ENCODE assay signal across 9 cellular contexts in the genomic region with DNA sequence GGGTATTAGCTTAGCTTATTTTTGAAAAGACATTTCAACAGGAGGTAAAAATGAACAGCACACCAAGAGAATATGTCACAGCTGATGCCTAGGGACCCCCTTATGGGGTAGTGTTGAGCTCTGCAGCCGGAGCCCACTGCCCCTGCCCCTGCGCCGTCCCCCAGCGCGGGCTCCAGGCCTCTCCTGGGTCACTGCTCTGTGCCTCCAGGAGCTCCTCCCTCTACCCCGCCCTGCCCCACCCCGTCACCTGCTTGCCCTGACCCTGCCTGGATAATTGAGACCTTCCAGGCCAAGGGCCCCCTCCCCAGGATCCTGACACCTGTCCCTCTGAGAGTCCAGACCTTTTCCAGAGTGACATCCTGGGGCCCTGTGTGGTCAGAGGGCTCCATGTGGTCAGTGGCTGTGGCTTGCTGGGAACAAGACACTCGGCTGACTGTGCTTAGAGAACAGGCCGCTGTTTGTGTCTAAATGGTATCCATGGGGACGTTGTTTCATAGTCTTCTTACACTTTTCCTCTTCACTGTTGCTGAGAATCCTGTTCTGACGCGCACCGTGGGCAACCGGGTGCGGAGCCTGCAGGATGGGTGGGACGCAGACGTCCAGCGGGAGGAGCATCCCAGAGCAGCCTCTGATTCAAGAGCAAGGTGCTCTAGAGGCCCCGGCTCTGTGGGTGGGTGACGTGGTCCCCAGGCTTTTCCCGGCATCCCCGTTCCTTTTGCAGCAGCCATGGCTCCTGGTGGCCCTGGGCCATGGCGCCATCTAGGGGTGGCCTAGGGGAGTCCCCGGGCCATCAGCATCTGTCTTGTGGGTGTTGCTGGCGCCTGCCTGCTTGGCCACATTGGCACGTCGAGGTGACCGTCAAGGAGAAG. TPM values are rescaled to one million over a fixed set of nuclear protein-coding genes. Genes with fewer than 3 reads are reported as not detected.
DNase-seq lines count a peak whose midpoint lies in the region; FAIRE-seq and TF ChIP-seq lines count a peak whose summit lies in the region.
"Had no signal": no experiment of that assay in that cellular context is flagged by ENCODE, and none has a peak within 500 bp of the region (broad histone marks: within the 10 kb centered on the region; RNA-seq: fewer than 3 reads in every experiment).

No MANE protein-coding gene starts in this region.

- no peak overlapping the region for H3K4me3 Mint-ChIP-seq in activated T-helper 1 cell treated with anti-CD3 and anti-CD28 coated beads, Interleukin-12 subunit alpha, Interleukin-12 subunit beta, Interleukin-2, Interleukin-4 antibody, amounts not matched to agents 30 ng/mL and 10 ng/mL and 1 ng/mL, durations not matched to agents 14 hours and 24 hours and 36 hours
- H3K4me3 Mint-ChIP-seq in activated CD4-positive, alpha-beta memory T cell treated with anti-CD3 and anti-CD28 coated beads, Interleukin-2, amount 10 ng/mL, durations not matched to agents 7 days and 5 days, result no peak overlapping the region
- H3K4me3 Mint-ChIP-seq in neural crest cell, result no peak overlapping the region
- H3K4me3 Mint-ChIP-seq in type B pancreatic cell, result peak overlapping the region; percentile 49

- no peaks in the 10 kb centered on the region for H3K79me2 ChIP-seq in endothelial cell of umbilical vein (ENCODE audit: control insufficient read depth, insufficient read depth, low read length)

- H4K20me1 ChIP-seq in endothelial cell of umbilical vein (replicated peaks; ENCODE audit: control insufficient read depth, extremely low read depth, insufficient read depth, low read length), result no peaks in the 10 kb centered on the region

- H3K36me3 ChIP-seq in endothelial cell of umbilical vein (ENCODE audit: control insufficient read depth in 2 of 2, extremely low read depth in 1 of 2, insufficient read depth in 2 of 2, low read length in 2 of 2), result no peaks in the 10 kb centered on the region

- H3K9me3 ChIP-seq in endothelial cell of umbilical vein (replicated peaks; ENCODE audit: control insufficient read depth, insufficient read depth, low read length), result no peaks in the 10 kb centered on the region

- CTCF ChIA-PET in activated CD4-positive, alpha-beta memory T cell treated with anti-CD3 and anti-CD28 coated beads, Interleukin-2, amount 10 ng/mL, durations not matched to agents 7 days and 5 days (lab: Charles Lee), result interaction anchor here (1.2 kb wide), 1 partner anchor 32 kb away, joined by 3 read pairs; no protein-coding TSS in a partner anchor
- CTCF ChIA-PET in endothelial cell of umbilical vein (lab: Charles Lee), result interaction anchor here (0.7 to 2.0 kb wide), 5 partner anchors 9 to 21 kb away, joined by 3 to 9 read pairs (median 3); a partner anchor contains a TSS

- no peak overlapping the region for H3K27ac ChIP-seq in endothelial cell of umbilical vein (ENCODE audit: insufficient read depth, low read depth, low read length)

- no peaks in the 10 kb centered on the region for H3K27me3 Mint-ChIP-seq in activated T-helper 1 cell treated with anti-CD3 and anti-CD28 coated beads, Interleukin-12 subunit alpha, Interleukin-12 subunit beta, Interleukin-2, Interleukin-4 antibody, amounts not matched to agents 30 ng/mL and 10 ng/mL and 1 ng/mL, durations not matched to agents 14 hours and 24 hours and 36 hours (ENCODE audit: insufficient read depth)
- no peaks in the 10 kb centered on the region for H3K27me3 Mint-ChIP-seq in activated CD4-positive, alpha-beta memory T cell treated with anti-CD3 and anti-CD28 coated beads, Interleukin-2, amount 10 ng/mL, durations not matched to agents 7 days and 5 days
- H3K27me3 Mint-ChIP-seq in neural crest cell (ENCODE audit: low read depth) (no peaks in the 10 kb centered on the region), type B pancreatic cell (no peaks in the 10 kb centered on the region)

- DNase-seq in activated T-helper 1 cell treated with Interleukin-2 at 50 U/mL for 16 hours (ENCODE audit: low read depth) (peak; percentile 36), endothelial cell of umbilical vein (ENCODE audit: low read depth, low spot score) (no peak), neural crest cell (ENCODE audit: low read depth, low spot score) (no peak), type B pancreatic cell (ENCODE audit: extremely low spot score, unreplicated experiment) (no peak), T1000 (lab: John Stamatoyannopoulos, UW) (no peak), NCI-H226 (no peak)
- no peak for DNase-seq in activated T-helper 1 cell treated with anti-CD3 and anti-CD28 coated beads, Interleukin-12 subunit alpha, Interleukin-12 subunit beta, Interleukin-2, Interleukin-4 antibody, amounts not matched to agents 30 ng/mL and 10 ng/mL and 1 ng/mL, durations not matched to agents 14 hours and 24 hours and 36 hours (ENCODE audit: low spot score)
- DNase-seq in activated CD4-positive, alpha-beta memory T cell treated with anti-CD3 and anti-CD28 coated beads, Interleukin-2, amount 10 ng/mL, durations not matched to agents 7 days and 5 days, result peak; percentile 47

- intact Hi-C loops in activated T-helper 1 cell treated with anti-CD3 and anti-CD28 coated beads, Interleukin-12 subunit alpha, Interleukin-12 subunit beta, Interleukin-2, Interleukin-4 antibody, amounts not matched to agents 30 ng/mL and 10 ng/mL and 1 ng/mL, durations not matched to agents 14 hours and 24 hours and 36 hours (cut with micrococcal nuclease), result no loop called here
- intact Hi-C loops in endothelial cell of umbilical vein (cut with micrococcal nuclease), result no loop called here

- no peaks in the 10 kb centered on the region for H3K4me1 Mint-ChIP-seq in activated T-helper 1 cell treated with anti-CD3 and anti-CD28 coated beads, Interleukin-12 subunit alpha, Interleukin-12 subunit beta, Interleukin-2, Interleukin-4 antibody, amounts not matched to agents 30 ng/mL and 10 ng/mL and 1 ng/mL, durations not matched to agents 14 hours and 24 hours and 36 hours (ENCODE audit: low read depth)
- peaks cover 4% of the 10 kb centered on the region for H3K4me1 Mint-ChIP-seq in activated CD4-positive, alpha-beta memory T cell treated with anti-CD3 and anti-CD28 coated beads, Interleukin-2, amount 10 ng/mL, durations not matched to agents 7 days and 5 days
- H3K4me1 Mint-ChIP-seq in neural crest cell (peaks cover 8% of the 10 kb centered on the region), type B pancreatic cell (ENCODE audit: unreplicated experiment) (peaks cover 15% of the 10 kb centered on the region)

- H3K36me3 Mint-ChIP-seq in activated T-helper 1 cell treated with anti-CD3 and anti-CD28 coated beads, Interleukin-12 subunit alpha, Interleukin-12 subunit beta, Interleukin-2, Interleukin-4 antibody, amounts not matched to agents 30 ng/mL and 10 ng/mL and 1 ng/mL, durations not matched to agents 14 hours and 24 hours and 36 hours (ENCODE audit: low read depth), result peaks cover 3% of the 10 kb centered on the region
- no peaks in the 10 kb centered on the region for H3K36me3 Mint-ChIP-seq in activated CD4-positive, alpha-beta memory T cell treated with anti-CD3 and anti-CD28 coated beads, Interleukin-2, amount 10 ng/mL, durations not matched to agents 7 days and 5 days (ENCODE audit: low read depth)
- H3K36me3 Mint-ChIP-seq in neural crest cell (ENCODE audit: low read depth), result peaks cover 21% of the 10 kb centered on the region
- H3K36me3 Mint-ChIP-seq in type B pancreatic cell, result peaks cover 17% of the 10 kb centered on the region

- no peaks in the 10 kb centered on the region for H3K27me3 ChIP-seq in endothelial cell of umbilical vein (ENCODE audit: control insufficient read depth in 2 of 2, insufficient read depth in 2 of 2, low read length in 2 of 2)

- POLR2A ChIA-PET in activated CD4-positive, alpha-beta memory T cell treated with anti-CD3 and anti-CD28 coated beads, Interleukin-2, amount 10 ng/mL, durations not matched to agents 7 days and 5 days (lab: Charles Lee), result interaction anchor here (1.2 kb wide), 1 partner anchor 42 kb away, joined by 3 read pairs; no protein-coding TSS in a partner anchor
- POLR2A ChIA-PET in endothelial cell of umbilical vein (lab: Charles Lee), result no interaction called here

- no peak for TF ChIP-seq POLR2A in endothelial cell of umbilical vein (IDR thresholded peaks at IDR 0.05; ENCODE audit: low read depth, low read length)

- H3K4me1 ChIP-seq in endothelial cell of umbilical vein (ENCODE audit: control insufficient read depth, extremely low read depth, insufficient read depth, low read length), result no peaks in the 10 kb centered on the region

- BruUV-seq in endothelial cell of umbilical vein (replicated peaks; lab: Mats Ljungman, UMichigan), result no TSS peak

- TF ChIP-seq CTCF in endothelial cell of umbilical vein (IDR thresholded peaks at IDR 0.05; ENCODE audit: extremely low read depth in 1 of 2, insufficient read depth in 1 of 2, low read depth in 1 of 2, low read length in 2 of 2) (peak; percentile 38 to 64), neural crest cell (conservative IDR thresholded peaks at IDR 0.05) (peak; percentile 64), type B pancreatic cell (conservative IDR thresholded peaks at IDR 0.05) (peak; percentile 73)

- dilution Hi-C loops in endothelial cell of umbilical vein (cut with MboI; ENCODE audit: extremely low pct_ligation_motif_present, low sequenced_read_pairs), result no loop called here

- no peak overlapping the region for H3K27ac Mint-ChIP-seq in activated T-helper 1 cell treated with anti-CD3 and anti-CD28 coated beads, Interleukin-12 subunit alpha, Interleukin-12 subunit beta, Interleukin-2, Interleukin-4 antibody, amounts not matched to agents 30 ng/mL and 10 ng/mL and 1 ng/mL, durations not matched to agents 14 hours and 24 hours and 36 hours
- no peak overlapping the region for H3K27ac Mint-ChIP-seq in activated CD4-positive, alpha-beta memory T cell treated with anti-CD3 and anti-CD28 coated beads, Interleukin-2, amount 10 ng/mL, durations not matched to agents 7 days and 5 days
- H3K27ac Mint-ChIP-seq in neural crest cell (ENCODE audit: unreplicated experiment) (peak overlapping the region; percentile 88), type B pancreatic cell (peak overlapping the region; percentile 88)

- no peak overlapping the region for H3K4me2 ChIP-seq in endothelial cell of umbilical vein (ENCODE audit: insufficient read depth, low read length)

- H3K9me1 ChIP-seq in endothelial cell of umbilical vein (replicated peaks; ENCODE audit: control insufficient read depth, extremely low read depth, insufficient read depth, low read length), result no peaks in the 10 kb centered on the region

- no peaks in the 10 kb centered on the region for H3K9me3 Mint-ChIP-seq in activated T-helper 1 cell treated with anti-CD3 and anti-CD28 coated beads, Interleukin-12 subunit alpha, Interleukin-12 subunit beta, Interleukin-2, Interleukin-4 antibody, amounts not matched to agents 30 ng/mL and 10 ng/mL and 1 ng/mL, durations not matched to agents 14 hours and 24 hours and 36 hours
- no peaks in the 10 kb centered on the region for H3K9me3 Mint-ChIP-seq in activated CD4-positive, alpha-beta memory T cell treated with anti-CD3 and anti-CD28 coated beads, Interleukin-2, amount 10 ng/mL, durations not matched to agents 7 days and 5 days
- peaks cover 2% of the 10 kb centered on the region for H3K9me3 Mint-ChIP-seq in neural crest cell
- no peaks in the 10 kb centered on the region for H3K9me3 Mint-ChIP-seq in type B pancreatic cell

- no peak overlapping the region for H2AFZ ChIP-seq in endothelial cell of umbilical vein (ENCODE audit: low read depth, low read length)

- H3K4me3 ChIP-seq in endothelial cell of umbilical vein (replicated peaks in 1 of 3; ENCODE audit: insufficient read depth in 1 of 3, low read depth in 1 of 3, low read length in 3 of 3), result no peak overlapping the region

- no peak for FAIRE-seq in endothelial cell of umbilical vein (lab: Jason Lieb, UNC)
- FAIRE-seq: endometrium had no signal

- H3K9ac ChIP-seq in endothelial cell of umbilical vein (replicated peaks; ENCODE audit: extremely low read depth, insufficient read depth, low read length), result no peak overlapping the region

RNA-seq across cellular contexts. Expression of a gene that starts 20.0 kb away (rescaled TPM):
- 0.34 and 0.44 TPM in 2 replicates for total RNA-seq in activated T-helper 1 cell treated with anti-CD3 and anti-CD28 coated beads, Interleukin-12 subunit alpha, Interleukin-12 subunit beta, Interleukin-2, Interleukin-4 antibody, amounts not matched to agents 30 ng/mL and 10 ng/mL and 1 ng/mL, durations not matched to agents 14 hours and 24 hours and 36 hours
- total RNA-seq in activated CD4-positive, alpha-beta memory T cell treated with anti-CD3 and anti-CD28 coated beads, Interleukin-2, amount 10 ng/mL, durations not matched to agents 7 days and 5 days, result under 1 TPM; 0.10 to 0.13 TPM
- total RNA-seq in endothelial cell of umbilical vein, result 0.28 and 0.40 TPM in 2 replicates
- polyA plus RNA-seq in endothelial cell of umbilical vein, result 0.03 and 0.06 TPM in 2 replicates
- 0.03 TPM in 1 of 2 replicates, not detected in the other for polyA plus RNA-seq in endothelial cell of umbilical vein (2011; cell fraction: cytosol; rRNA removed)
- polyA plus RNA-seq in endothelial cell of umbilical vein (2011; cell fraction: nucleus; rRNA removed), result 0.24 and 0.28 TPM in 2 replicates
- polyA plus RNA-seq in endothelial cell of umbilical vein (2012), result not detected in 2 replicates
- 0.10 and 0.15 TPM in 2 replicates for polyA minus RNA-seq in endothelial cell of umbilical vein
- polyA minus RNA-seq in endothelial cell of umbilical vein (2011; cell fraction: cytosol; rRNA and poly(A)+ RNA removed), result 7.5 TPM
- polyA minus RNA-seq in endothelial cell of umbilical vein (2011; cell fraction: nucleus; rRNA and poly(A)+ RNA removed), result 0.14 and 0.48 TPM in 2 replicates
- 8.1 and 8.5 TPM in 2 replicates for total RNA-seq in neural crest cell
- 0.71 and 9.0 TPM in 2 replicates for total RNA-seq in type B pancreatic cell (ENCODE audit: low replicate concordance)

RNA-seq across cellular contexts. Expression of a gene that starts 20.9 kb away (rescaled TPM):
- 14.0 and 15.2 TPM in 2 replicates for total RNA-seq in activated T-helper 1 cell treated with anti-CD3 and anti-CD28 coated beads, Interleukin-12 subunit alpha, Interleukin-12 subunit beta, Interleukin-2, Interleukin-4 antibody, amounts not matched to agents 30 ng/mL and 10 ng/mL and 1 ng/mL, durations not matched to agents 14 hours and 24 hours and 36 hours
- 10 to 100 TPM; 12.2 to 14.2 TPM for total RNA-seq in activated CD4-positive, alpha-beta memory T cell treated with anti-CD3 and anti-CD28 coated beads, Interleukin-2, amount 10 ng/mL, durations not matched to agents 7 days and 5 days
- total RNA-seq in endothelial cell of umbilical vein, result 16.7 and 18.8 TPM in 2 replicates
- 12.4 and 16.3 TPM in 2 replicates for polyA plus RNA-seq in endothelial cell of umbilical vein
- 8.3 and 10.9 TPM in 2 replicates for polyA plus RNA-seq in endothelial cell of umbilical vein (2011; cell fraction: cytosol; rRNA removed)
- 13.7 and 15.5 TPM in 2 replicates for polyA plus RNA-seq in endothelial cell of umbilical vein (2011; cell fraction: nucleus; rRNA removed)
- polyA plus RNA-seq in endothelial cell of umbilical vein (2012), result 11.0 and 14.9 TPM in 2 replicates
- polyA minus RNA-seq in endothelial cell of umbilical vein, result 7.6 and 8.3 TPM in 2 replicates
- 17.3 TPM for polyA minus RNA-seq in endothelial cell of umbilical vein (2011; cell fraction: cytosol; rRNA and poly(A)+ RNA removed)
- 3.1 and 6.3 TPM in 2 replicates for polyA minus RNA-seq in endothelial cell of umbilical vein (2011; cell fraction: nucleus; rRNA and poly(A)+ RNA removed)
- 30.9 and 31.6 TPM in 2 replicates for total RNA-seq in neural crest cell
- 21.4 and 26.5 TPM in 2 replicates for total RNA-seq in type B pancreatic cell (ENCODE audit: low replicate concordance)

RNA-seq across cellular contexts. Expression of a gene that starts 25.4 kb away (rescaled TPM):
- total RNA-seq in activated T-helper 1 cell treated with anti-CD3 and anti-CD28 coated beads, Interleukin-12 subunit alpha, Interleukin-12 subunit beta, Interleukin-2, Interleukin-4 antibody, amounts not matched to agents 30 ng/mL and 10 ng/mL and 1 ng/mL, durations not matched to agents 14 hours and 24 hours and 36 hours, result 141 and 147 TPM in 2 replicates
- 10 to 100 TPM; 66.6 to 67.5 TPM for total RNA-seq in activated CD4-positive, alpha-beta memory T cell treated with anti-CD3 and anti-CD28 coated beads, Interleukin-2, amount 10 ng/mL, durations not matched to agents 7 days and 5 days
- total RNA-seq in endothelial cell of umbilical vein (112 and 114 TPM in 2 replicates), neural crest cell (73.4 and 75.3 TPM in 2 replicates), type B pancreatic cell (ENCODE audit: low replicate concordance) (74.4 and 77.0 TPM in 2 replicates)
- 138 and 215 TPM in 2 replicates for polyA plus RNA-seq in endothelial cell of umbilical vein
- 87.8 and 112 TPM in 2 replicates for polyA plus RNA-seq in endothelial cell of umbilical vein (2011; cell fraction: cytosol; rRNA removed)
- 69.0 and 73.9 TPM in 2 replicates for polyA plus RNA-seq in endothelial cell of umbilical vein (2011; cell fraction: nucleus; rRNA removed)
- polyA plus RNA-seq in endothelial cell of umbilical vein (2012), result 71.8 and 108 TPM in 2 replicates
- polyA minus RNA-seq in endothelial cell of umbilical vein, result 26.7 and 39.2 TPM in 2 replicates
- polyA minus RNA-seq in endothelial cell of umbilical vein (2011; cell fraction: cytosol; rRNA and poly(A)+ RNA removed), result 149 TPM
- 10.4 and 17.6 TPM in 2 replicates for polyA minus RNA-seq in endothelial cell of umbilical vein (2011; cell fraction: nucleus; rRNA and poly(A)+ RNA removed)

RNA-seq across cellular contexts. Expression of a gene that starts 30.9 kb away (rescaled TPM):
- 66.5 and 67.6 TPM in 2 replicates for total RNA-seq in activated T-helper 1 cell treated with anti-CD3 and anti-CD28 coated beads, Interleukin-12 subunit alpha, Interleukin-12 subunit beta, Interleukin-2, Interleukin-4 antibody, amounts not matched to agents 30 ng/mL and 10 ng/mL and 1 ng/mL, durations not matched to agents 14 hours and 24 hours and 36 hours
- total RNA-seq in activated CD4-positive, alpha-beta memory T cell treated with anti-CD3 and anti-CD28 coated beads, Interleukin-2, amount 10 ng/mL, durations not matched to agents 7 days and 5 days, result 10 to 100 TPM; 20.3 to 22.8 TPM
- total RNA-seq in endothelial cell of umbilical vein, result 12.9 and 17.1 TPM in 2 replicates
- 18.9 and 29.9 TPM in 2 replicates for polyA plus RNA-seq in endothelial cell of umbilical vein
- 9.2 and 13.2 TPM in 2 replicates for polyA plus RNA-seq in endothelial cell of umbilical vein (2011; cell fraction: cytosol; rRNA removed)
- polyA plus RNA-seq in endothelial cell of umbilical vein (2011; cell fraction: nucleus; rRNA removed), result 7.1 and 7.4 TPM in 2 replicates
- 12.8 and 19.9 TPM in 2 replicates for polyA plus RNA-seq in endothelial cell of umbilical vein (2012)
- 2.5 TPM in 2 replicates for polyA minus RNA-seq in endothelial cell of umbilical vein
- 45.1 TPM for polyA minus RNA-seq in endothelial cell of umbilical vein (2011; cell fraction: cytosol; rRNA and poly(A)+ RNA removed)
- polyA minus RNA-seq in endothelial cell of umbilical vein (2011; cell fraction: nucleus; rRNA and poly(A)+ RNA removed), result 1.8 and 2.5 TPM in 2 replicates
- 16.2 and 17.6 TPM in 2 replicates for total RNA-seq in neural crest cell
- 36.8 and 39.1 TPM in 2 replicates for total RNA-seq in type B pancreatic cell (ENCODE audit: low replicate concordance)

RNA-seq across cellular contexts. Expression of a gene that starts 38.4 kb away (rescaled TPM):
- total RNA-seq in activated T-helper 1 cell treated with anti-CD3 and anti-CD28 coated beads, Interleukin-12 subunit alpha, Interleukin-12 subunit beta, Interleukin-2, Interleukin-4 antibody, amounts not matched to agents 30 ng/mL and 10 ng/mL and 1 ng/mL, durations not matched to agents 14 hours and 24 hours and 36 hours, result 81.2 and 82.3 TPM in 2 replicates
- total RNA-seq in activated CD4-positive, alpha-beta memory T cell treated with anti-CD3 and anti-CD28 coated beads, Interleukin-2, amount 10 ng/mL, durations not matched to agents 7 days and 5 days, result 10 to 100 TPM; 58.0 to 58.4 TPM
- total RNA-seq in endothelial cell of umbilical vein (50.0 and 51.8 TPM in 2 replicates), neural crest cell (95.8 and 97.0 TPM in 2 replicates), type B pancreatic cell (ENCODE audit: low replicate concordance) (75.8 and 102 TPM in 2 replicates)
- polyA plus RNA-seq in endothelial cell of umbilical vein, result 22.2 and 29.2 TPM in 2 replicates
- 8.6 and 10.4 TPM in 2 replicates for polyA plus RNA-seq in endothelial cell of umbilical vein (2011; cell fraction: cytosol; rRNA removed)
- polyA plus RNA-seq in endothelial cell of umbilical vein (2011; cell fraction: nucleus; rRNA removed), result 199 and 207 TPM in 2 replicates
- 11.3 and 14.4 TPM in 2 replicates for polyA plus RNA-seq in endothelial cell of umbilical vein (2012)
- 13.9 and 15.8 TPM in 2 replicates for polyA minus RNA-seq in endothelial cell of umbilical vein
- 21.8 TPM for polyA minus RNA-seq in endothelial cell of umbilical vein (2011; cell fraction: cytosol; rRNA and poly(A)+ RNA removed)
- polyA minus RNA-seq in endothelial cell of umbilical vein (2011; cell fraction: nucleus; rRNA and poly(A)+ RNA removed), result 37.6 and 52.0 TPM in 2 replicates

Comparison
In these comparisons a context has a peak if more than half of its experiments do, and no peak if none do; other contexts are left out.
1. DNase-seq: peak in activated T-helper 1 cell treated with Interleukin-2 at 50 U/mL for 16 hours (single experiment) and activated CD4-positive, alpha-beta memory T cell treated with anti-CD3 and anti-CD28 coated beads, Interleukin-2, amount 10 ng/mL, durations not matched to agents 7 days and 5 days (single experiment); none in activated T-helper 1 cell treated with anti-CD3 and anti-CD28 coated beads, Interleukin-12 subunit alpha, Interleukin-12 subunit beta, Interleukin-2, Interleukin-4 antibody, amounts not matched to agents 30 ng/mL and 10 ng/mL and 1 ng/mL, durations not matched to agents 14 hours and 24 hours and 36 hours (single experiment), endothelial cell of umbilical vein (single experiment), neural crest cell (single experiment), type B pancreatic cell (single experiment), T1000 (single experiment) and NCI-H226 (single experiment).
2. H3K27ac Mint-ChIP-seq: peak in neural crest cell (single experiment) and type B pancreatic cell (single experiment); none in activated T-helper 1 cell treated with anti-CD3 and anti-CD28 coated beads, Interleukin-12 subunit alpha, Interleukin-12 subunit beta, Interleukin-2, Interleukin-4 antibody, amounts not matched to agents 30 ng/mL and 10 ng/mL and 1 ng/mL, durations not matched to agents 14 hours and 24 hours and 36 hours (single experiment) and activated CD4-positive, alpha-beta memory T cell treated with anti-CD3 and anti-CD28 coated beads, Interleukin-2, amount 10 ng/mL, durations not matched to agents 7 days and 5 days (single experiment).
3. Peak in every context shown above with its lines, with median percentiles within 50 percentile points of each other: CTCF ChIP-seq.